9 cellular contexts compared by ENCODE assay signal in genomic region chr13:64928704-64929499, GRCh38.
DNase-seq lines count a peak whose midpoint lies in the region; ATAC-seq, FAIRE-seq and TF ChIP-seq lines count a peak whose summit lies in the region.
"Had no signal": no experiment of that assay in that cellular context is flagged by ENCODE, and none has a peak within 500 bp of the region (broad histone marks: within the 10 kb centered on the region; RNA-seq: fewer than 3 reads in every experiment).

No MANE protein-coding gene starts in this region.

- H3K9me3 ChIP-seq in left lung (peaks cover 0 to 13% of the 10 kb centered on the region in 2 donors), pancreas (no peaks in the 10 kb centered on the region)

- FAIRE-seq in HTR-8/SVneo (lab: Jason Lieb, UNC) (no peak), pancreas (lab: Jason Lieb, UNC) (no peak)
- FAIRE-seq: GM18507 had no signal

- no peaks in the 10 kb centered on the region for H3K27me3 ChIP-seq in left lung
- H3K27me3 ChIP-seq in pancreas, result no peaks in the 10 kb centered on the region

- H3K36me3 ChIP-seq in left lung, result no peaks in the 10 kb centered on the region
- H3K36me3 ChIP-seq in pancreas, result no peaks in the 10 kb centered on the region

- 53 to 62% methylated on average over 3 of the region's 3 CpGs for WGBS in pancreas, 2 donors

- no peak overlapping the region for H3K4me3 ChIP-seq in left lung
- no peak overlapping the region for H3K4me3 ChIP-seq in pancreas

- intact Hi-C loops in left lung (cut with DNase I), result no loop called here
- intact Hi-C loops in pancreas (cut with DNase I), result no loop called here

- peak; percentile 32 for DNase-seq in RPMI7951 (ENCODE audit: low read depth)
- no peak for DNase-seq in left lung
- DNase-seq in central memory CD4-positive, alpha-beta T cell, result no peak
- DNase-seq in HTR-8/SVneo (ENCODE audit: insufficient read length, low spot score), result no peak
- DNase-seq in pancreas, result no peak

- TF ChIP-seq CTCF in left lung (IDR thresholded peaks at IDR 0.05) (no peak), pancreas (IDR thresholded peaks at IDR 0.05) (no peak)

- H3K4me1 ChIP-seq in left lung (no peaks in the 10 kb centered on the region), pancreas (no peaks in the 10 kb centered on the region)

- no peak overlapping the region for H3K27ac ChIP-seq in left lung
- no peak overlapping the region for H3K27ac ChIP-seq in pancreas

- ATAC-seq in GM18519 (IDR thresholded peaks at IDR 0.05; ENCODE audit: low FRiP score, unreplicated experiment) (peak; percentile 89), HG02798 (IDR thresholded peaks at IDR 0.05; ENCODE audit: poor library complexity, unreplicated experiment) (peak; percentile 88), left lung (peak; percentile 43), GM18873 (IDR thresholded peaks at IDR 0.05; ENCODE audit: low FRiP score, unreplicated experiment) (no peak), pancreas (no peak)

Comparison
In these comparisons a context has a peak if more than half of its experiments do, and no peak if none do; other contexts are left out.
1. ATAC-seq: peak in GM18519 (single experiment), HG02798 (single experiment) and left lung (single experiment); none in GM18873 (single experiment) and pancreas (0 of 4).